In genomic region chr16:11345040-11345862, GRCh38 we compare ENCODE assay signal across 8 cellular contexts. TPM values are rescaled to one million over a fixed set of nuclear protein-coding genes. Genes with fewer than 3 reads are reported as not detected.
DNase-seq lines count a peak whose midpoint lies in the region; ATAC-seq and TF ChIP-seq lines count a peak whose summit lies in the region.

TSS of gene RMI2 (plus strand) at chr16:11345459. CDS start at chr16:11345472, 13 bp downstream.

- peak within 1 kb of the TSS; percentile 80 for H3K27ac Mint-ChIP-seq in activated B cell treated with CpG ODN at 0.5 μM for 24 hours

- no peaks in the 10 kb centered on the region for H3K27me3 Mint-ChIP-seq in activated B cell treated with CpG ODN at 0.5 μM for 24 hours

- intact Hi-C loops in activated B cell treated with CpG ODN at 0.5 μM for 24 hours (cut with micrococcal nuclease), result loop anchor here (1.0 kb wide), 5 partner anchors 9 to 89 kb away; partner anchors contain the start of gene SOCS1

- H3K4me3 ChIP-seq in AG10803 (ENCODE audit: low read length), result peak within 1 kb of the TSS; percentile 63

- no peaks in the 10 kb centered on the region for H3K36me3 Mint-ChIP-seq in activated B cell treated with CpG ODN at 0.5 μM for 24 hours (ENCODE audit: low read depth)

- ATAC-seq in GM19035 (IDR thresholded peaks at IDR 0.05; ENCODE audit: unreplicated experiment) (peak; percentile 100), HG03342 (IDR thresholded peaks at IDR 0.05; ENCODE audit: unreplicated experiment) (peak; percentile 98), activated B cell treated with CpG ODN at 0.5 μM for 24 hours (ENCODE audit: low read depth) (peak; percentile 100)

- H3K9me3 Mint-ChIP-seq in activated B cell treated with CpG ODN at 0.5 μM for 24 hours, result no peaks in the 10 kb centered on the region

- H3K4me1 Mint-ChIP-seq in activated B cell treated with CpG ODN at 0.5 μM for 24 hours, result peaks cover 37% of the 10 kb centered on the region

- DNase-seq in AG10803 (ENCODE audit: low read depth) (peak; percentile 93), NCI-H345 treated with DMSO at 0.1 percent for 48 hours (lab: John Stamatoyannopoulos, UW; ENCODE audit: unreplicated experiment) (peak; percentile 96), activated B cell treated with CpG ODN at 0.5 μM for 24 hours (peak; percentile 92), iris pigment epithelial cell (ENCODE audit: low read depth) (peak; percentile 92)
- DNase-seq in central memory CD4-positive, alpha-beta T cell, result peak; percentile 96
- peak; percentile 96 for DNase-seq in stimulated activated CD4-positive, alpha-beta T cell treated with anti-CD3 and anti-CD28 coated beads, Interleukin-12 subunit alpha, Interleukin-12 subunit beta, amount 100 ng/mL, for 4 hours

- POLR2A ChIA-PET in activated B cell treated with CpG ODN at 0.5 μM for 24 hours (lab: Charles Lee), result interaction anchor here (0.6 to 12.5 kb wide), 7 partner anchors 9 to 859 kb away, joined by 5 to 252 read pairs (median 8); partner anchors contain the start of gene SOCS1

- CTCF ChIA-PET in activated B cell treated with CpG ODN at 0.5 μM for 24 hours (lab: Charles Lee), result no interaction called here

- peak within 1 kb of the TSS; percentile 86 for H3K4me3 Mint-ChIP-seq in activated B cell treated with CpG ODN at 0.5 μM for 24 hours

- TF ChIP-seq CTCF in AG10803 (conservative IDR thresholded peaks at IDR 0.05; ENCODE audit: low read length) (no peak), activated B cell treated with CpG ODN at 0.5 μM for 24 hours (IDR thresholded peaks at IDR 0.05) (no peak)

RNA-seq across cellular contexts. Expression of gene RMI2, which starts in this region (rescaled TPM):
- total RNA-seq in activated B cell treated with CpG ODN at 0.5 μM for 24 hours, result 8.1 TPM in 2 replicates

Comparison
In these comparisons a context has a peak if more than half of its experiments do, and no peak if none do; other contexts are left out.
1. Peak in every context shown above with its lines: DNase-seq, ATAC-seq and H3K4me3 ChIP-seq.